ENCODE assay signal across 28 cellular contexts in the genomic region with DNA sequence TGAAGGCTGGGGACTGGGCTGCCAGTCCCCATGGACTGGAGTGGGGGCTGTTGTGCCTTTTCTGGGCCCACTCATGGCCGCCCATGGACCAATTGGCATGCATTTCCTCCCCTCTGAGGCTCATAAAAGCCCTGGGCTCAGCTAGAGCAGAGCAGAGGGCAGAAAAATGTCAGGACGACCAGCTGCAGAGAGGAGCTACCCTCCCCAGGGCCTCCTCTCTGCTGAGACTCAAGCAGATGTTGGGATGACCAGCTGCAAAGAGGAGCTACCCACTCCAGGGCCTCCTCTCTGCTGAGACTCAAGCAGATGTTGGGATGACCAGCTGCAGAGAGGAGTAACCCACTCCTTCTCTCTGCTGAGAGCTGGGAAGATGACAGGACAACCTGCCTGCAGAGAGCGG.
"Had no signal": no experiment of that assay in that cellular context is flagged by ENCODE, and none has a peak within 500 bp of the region (broad histone marks: within the 10 kb centered on the region; RNA-seq: fewer than 3 reads in every experiment).

No MANE protein-coding gene starts in this region.

- H3K4me1 ChIP-seq: pancreas, psoas muscle, right lobe of liver, sigmoid colon, stomach, thyroid gland, tibial nerve, upper lobe of left lung, vagina had no signal

- H3K27me3 ChIP-seq: pancreas, right lobe of liver, sigmoid colon, stomach, thyroid gland, tibial nerve, upper lobe of left lung, vagina had no signal

- H3K27ac Mint-ChIP-seq: natural killer cell treated with Interleukin-12 subunit alpha and Interleukin-12 subunit beta and Interleukin-15 and Interleukin-18, amount 100 ng/mL, for 72 hours; nephron progenitor cell; progenitor cell of endocrine pancreas; stimulated activated effector memory CD8-positive, alpha-beta T cell treated with anti-CD3 and anti-CD28 coated beads, Interleukin-12 subunit alpha, Interleukin-12 subunit beta, amount 100 ng/mL, for 72 hours; stimulated activated naive B cell treated with anti-CD40 and anti-IgM and Interleukin-4, amounts not matched to agents 10 μg/mL and 1 μg/mL and 100 μg/mL, for 72 hours; stimulated activated naive CD8-positive, alpha-beta T cell treated with anti-CD3 and anti-CD28 coated beads, Interleukin-15, Interleukin-2, amounts not matched to agents 100 ng/mL and 50 ng/mL, for 24 hours had no signal

- H3K4me3 Mint-ChIP-seq: natural killer cell treated with Interleukin-12 subunit alpha and Interleukin-12 subunit beta and Interleukin-15 and Interleukin-18, amount 100 ng/mL, for 72 hours; nephron progenitor cell; neural crest cell; stimulated activated effector memory CD8-positive, alpha-beta T cell treated with anti-CD3 and anti-CD28 coated beads, Interleukin-12 subunit alpha, Interleukin-12 subunit beta, amount 100 ng/mL, for 72 hours; stimulated activated naive B cell treated with anti-CD40 and anti-IgM and Interleukin-4, amounts not matched to agents 10 μg/mL and 1 μg/mL and 100 μg/mL, for 72 hours; stimulated activated naive CD8-positive, alpha-beta T cell treated with anti-CD3 and anti-CD28 coated beads, Interleukin-15, Interleukin-2, amounts not matched to agents 100 ng/mL and 50 ng/mL, for 24 hours had no signal

- H3K27ac ChIP-seq: neutrophil, pancreas, psoas muscle, right lobe of liver, sigmoid colon, stomach, thoracic aorta, thyroid gland, tibial nerve, upper lobe of left lung, vagina had no signal

- H3K36me3 ChIP-seq: neutrophil, pancreas, right lobe of liver, sigmoid colon, stomach, thoracic aorta, thyroid gland, tibial nerve, upper lobe of left lung, vagina had no signal

- DNase-seq: nephron progenitor cell; nucleus accumbens; pancreas; psoas muscle; right cardiac atrium; sigmoid colon; small intestine; stimulated activated CD4-positive, alpha-beta T cell treated with anti-CD3 and anti-CD28 coated beads, Interleukin-15, amount 100 ng/mL, for 24 hours; stimulated activated CD4-positive, alpha-beta T cell treated with anti-CD3 and anti-CD28 coated beads, Interleukin-2, amount 100 ng/mL, for 24 hours; stimulated activated CD4-positive, alpha-beta T cell treated with anti-CD3 and anti-CD28 coated beads, Interleukin-2, amount 100 ng/mL, for 48 hours; stimulated activated CD4-positive, alpha-beta T cell treated with anti-CD3 and anti-CD28 coated beads, Interleukin-4, amount 100 ng/mL, for 24 hours; stimulated activated naive B cell treated with anti-CD40 and anti-IgM and Interleukin-4, amounts not matched to agents 10 μg/mL and 1 μg/mL and 100 μg/mL, for 72 hours; stimulated activated naive CD4-positive, alpha-beta T cell treated with Interleukin-2 at 50 U/mL for 16 hours; stomach; thyroid gland; trophoblast cell; upper lobe of left lung had no signal

- H3K4me1 Mint-ChIP-seq: neural crest cell; stimulated activated effector memory CD8-positive, alpha-beta T cell treated with anti-CD3 and anti-CD28 coated beads, Interleukin-12 subunit alpha, Interleukin-12 subunit beta, amount 100 ng/mL, for 72 hours; stimulated activated naive B cell treated with anti-CD40 and anti-IgM and Interleukin-4, amounts not matched to agents 10 μg/mL and 1 μg/mL and 100 μg/mL, for 72 hours had no signal

- H3K4me3 ChIP-seq: pancreas, psoas muscle, right lobe of liver, sigmoid colon, stomach, thoracic aorta, thyroid gland, tibial nerve, upper lobe of left lung, vagina had no signal

- ATAC-seq: pancreas; psoas muscle; right cardiac atrium; stimulated activated effector memory CD8-positive, alpha-beta T cell treated with anti-CD3 and anti-CD28 coated beads, Interleukin-12 subunit alpha, Interleukin-12 subunit beta, amount 100 ng/mL, for 72 hours; stimulated activated naive B cell treated with anti-CD40 and anti-IgM and Interleukin-4, amounts not matched to agents 10 μg/mL and 1 μg/mL and 100 μg/mL, for 72 hours had no signal

- FAIRE-seq: pancreas, small intestine, urothelium cell line had no signal

- H3K9me3 ChIP-seq: pancreas, psoas muscle, right lobe of liver, sigmoid colon, thyroid gland, vagina had no signal

- H3K36me3 Mint-ChIP-seq: stimulated activated effector memory CD8-positive, alpha-beta T cell treated with anti-CD3 and anti-CD28 coated beads, Interleukin-12 subunit alpha, Interleukin-12 subunit beta, amount 100 ng/mL, for 72 hours had no signal
